In genomic region chr16:75647492-75648264, GRCh38 we compare ENCODE assay signal across 9 cellular contexts. TPM values are rescaled to one million over a fixed set of nuclear protein-coding genes. Genes with fewer than 3 reads are reported as not detected.
DNase-seq lines count a peak whose midpoint lies in the region; ATAC-seq, FAIRE-seq and TF ChIP-seq lines count a peak whose summit lies in the region.
"Had no signal": no experiment of that assay in that cellular context is flagged by ENCODE, and none has a peak within 500 bp of the region (broad histone marks: within the 10 kb centered on the region; RNA-seq: fewer than 3 reads in every experiment).

Gene KARS1 (minus strand): TSS chr16:75647665. CDS start chr16:75647639, 26 bp downstream.
Gene TERF2IP (plus strand): TSS chr16:75647773. CDS start chr16:75647883, 110 bp downstream.

- intact Hi-C loops in kidney (cut with DNase I): no loop called here

- H3K9me3 ChIP-seq in kidney (ENCODE audit: control insufficient read depth in 1 of 2, low read length in 2 of 2): no peaks in the 10 kb centered on the region

- H3K4me3 ChIP-seq in kidney (ENCODE audit: low read length in 2 of 2): peak within 1 kb of the TSS; percentile 77 to 97

- DNase-seq in AG09319 (ENCODE audit: extremely low read depth, low read depth) (peak; percentile 72), NCI-H446 treated with DMSO at 0.1 percent for 48 hours (lab: John Stamatoyannopoulos, UW) (peak; percentile 81), cerebellum (ENCODE audit: low spot score) (peak; percentile 97), kidney (peak; percentile 98)
- DNase-seq in activated CD4-positive, alpha-beta T cell treated with anti-CD3 and anti-CD28 coated beads for 1 hour: peak; percentile 92
- DNase-seq in stimulated activated CD4-positive, alpha-beta T cell treated with anti-CD3 and anti-CD28 coated beads, Interleukin-15, amount 100 ng/mL, for 24 hours: peak; percentile 95

- peak within 1 kb of the TSS; percentile 95 to 98 for H3K27ac ChIP-seq in kidney (ENCODE audit: low read depth in 2 of 2, low read length in 2 of 2)

- peaks cover 5 to 7% of the 10 kb centered on the region in 2 donors for H3K36me3 ChIP-seq in kidney (ENCODE audit: control insufficient read depth in 1 of 2, insufficient read depth in 2 of 2, low read length in 2 of 2)

- TF ChIP-seq CTCF in AG09319 (IDR thresholded peaks at IDR 0.05; ENCODE audit: low read depth, low read length): no peak
- TF ChIP-seq CTCF in kidney (IDR thresholded peaks at IDR 0.05; ENCODE audit: borderline replicate concordance, extremely low read depth, insufficient read depth): no peak

- ATAC-seq in GM19035 (IDR thresholded peaks at IDR 0.05; ENCODE audit: unreplicated experiment) (peak; percentile 82), HG03354 (IDR thresholded peaks at IDR 0.05; ENCODE audit: poor library complexity, severe bottlenecking, unreplicated experiment) (peak; percentile 86)

- FAIRE-seq in kidney (lab: Jason Lieb, UNC): no peak
- FAIRE-seq: colon had no signal

- H3K9ac ChIP-seq in kidney (ENCODE audit: low read length in 2 of 2): peak within 1 kb of the TSS; percentile 98 to 99

- H3K4me1 ChIP-seq in kidney (ENCODE audit: control insufficient read depth in 1 of 2, insufficient read depth in 1 of 2, low read depth in 1 of 2, low read length in 2 of 2): peaks cover 8 to 21% of the 10 kb centered on the region in 2 donors

RNA-seq across cellular contexts. Expression of gene KARS1, which starts in this region (rescaled TPM):
- total RNA-seq in cerebellum: 67.9 TPM
- 97.4 TPM for total RNA-seq in kidney
- polyA plus RNA-seq in kidney (ENCODE audit: insufficient read depth, low read depth, low replicate concordance): 104 TPM

RNA-seq across cellular contexts. Expression of gene TERF2IP, which starts in this region (rescaled TPM):
- 83.8 TPM for total RNA-seq in cerebellum
- total RNA-seq in kidney: 58.0 TPM
- 72.8 TPM for polyA plus RNA-seq in kidney (ENCODE audit: insufficient read depth, low read depth, low replicate concordance)

Comparison
In these comparisons a context has a peak if more than half of its experiments do, and no peak if none do; other contexts are left out.
1. Peak in every context shown above with its lines: DNase-seq, ATAC-seq, H3K4me3 ChIP-seq and H3K27ac ChIP-seq.